In the genomic region with DNA sequence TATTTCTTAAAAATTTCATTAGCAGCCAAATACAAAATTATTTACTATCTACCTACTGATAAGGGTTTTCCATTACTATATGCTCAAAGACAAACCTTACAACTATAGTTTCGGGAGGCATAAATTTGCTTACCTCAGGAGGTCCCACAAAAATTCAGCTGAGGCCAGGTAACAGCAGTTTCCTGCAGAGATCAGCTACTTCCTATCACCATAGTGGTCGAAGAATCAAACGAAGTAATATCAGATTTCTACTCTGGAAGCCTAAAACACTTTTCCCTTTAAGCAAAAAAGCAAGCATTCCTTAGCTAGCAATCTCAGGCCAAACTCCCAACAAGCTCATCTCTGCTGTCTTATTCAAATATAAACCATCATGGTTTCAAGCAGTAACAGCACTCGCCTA, we compare ENCODE assay signal across 8 cellular contexts. TPM values are rescaled to one million over a fixed set of nuclear protein-coding genes. Genes with fewer than 3 reads are reported as not detected.
DNase-seq lines count a peak whose midpoint lies in the region; ATAC-seq and TF ChIP-seq lines count a peak whose summit lies in the region.

No MANE protein-coding gene starts in this region.

- TF ChIP-seq CTCF in DOHH2 (IDR thresholded peaks at IDR 0.05; ENCODE audit: low read depth, low read length, poor library complexity, severe bottlenecking) (no peak), endodermal cell (conservative IDR thresholded peaks at IDR 0.05) (no peak), osteoblast (IDR thresholded peaks at IDR 0.05; ENCODE audit: extremely low read depth, low read depth, low read length) (no peak)

- H3K27me3 ChIP-seq in DOHH2 (ENCODE audit: control insufficient read depth, low read length) (no peaks in the 10 kb centered on the region), endodermal cell (ENCODE audit: control insufficient read depth, insufficient read depth, low read length, poor library complexity, severe bottlenecking) (no peaks in the 10 kb centered on the region), osteoblast (ENCODE audit: insufficient read depth, low read length) (no peaks in the 10 kb centered on the region)

- H3K27me3 Mint-ChIP-seq in endodermal cell (ENCODE audit: insufficient read depth): no peaks in the 10 kb centered on the region

- H3K36me3 Mint-ChIP-seq in endodermal cell (ENCODE audit: low read depth): peaks cover 24% of the 10 kb centered on the region

- peak overlapping the region; percentile 71 for H3K27ac Mint-ChIP-seq in endodermal cell

- H2AFZ ChIP-seq in osteoblast (ENCODE audit: low read length): no peak overlapping the region

- H3K36me3 ChIP-seq in DOHH2 (ENCODE audit: control insufficient read depth, low read length) (peaks cover 68% of the 10 kb centered on the region), endodermal cell (ENCODE audit: control insufficient read depth, insufficient read depth, low read length) (peaks cover 23% of the 10 kb centered on the region), osteoblast (ENCODE audit: insufficient read depth, low read length) (no peaks in the 10 kb centered on the region)

- peak overlapping the region; percentile 87 for H3K4me3 ChIP-seq in DOHH2 (ENCODE audit: low read length)
- H3K4me3 ChIP-seq in endodermal cell (ENCODE audit: low read length): peak overlapping the region; percentile 96
- peak overlapping the region; percentile 98 for H3K4me3 ChIP-seq in osteoblast (ENCODE audit: insufficient read depth, low read length)

- 29 to 54% methylated on average over 4 of the region's 4 CpGs for WGBS in endodermal cell (ENCODE audit: insufficient coverage in 1 of 2, insufficient read length in 1 of 2), 2 experiments

- H3K4me1 ChIP-seq in DOHH2 (ENCODE audit: control insufficient read depth, low read length) (peaks cover 45% of the 10 kb centered on the region), endodermal cell (ENCODE audit: control insufficient read depth, insufficient read depth, low read length) (peaks cover 3% of the 10 kb centered on the region), osteoblast (ENCODE audit: insufficient read depth, low read length) (peaks cover 33% of the 10 kb centered on the region)

- H3K4me3 Mint-ChIP-seq in endodermal cell: peak overlapping the region; percentile 99

- peak overlapping the region; percentile 87 for H3K9ac ChIP-seq in endodermal cell (ENCODE audit: extremely low read depth, low read length, poor library complexity, severe bottlenecking)

- H3K27ac ChIP-seq in DOHH2 (ENCODE audit: low read depth, low read length): peak overlapping the region; percentile 1; the same call in 1 of the 2 replicates
- no peak overlapping the region for H3K27ac ChIP-seq in endodermal cell (ENCODE audit: low read depth, low read length)
- peak overlapping the region; percentile 52 for H3K27ac ChIP-seq in osteoblast (ENCODE audit: low read depth, low read length)

- no peaks in the 10 kb centered on the region for H3K9me2 ChIP-seq in DOHH2 (replicated peaks; ENCODE audit: control insufficient read depth, low read length)

- H4K20me1 ChIP-seq in DOHH2 (ENCODE audit: control insufficient read depth, insufficient read depth, low read depth, low read length): peaks cover 41% of the 10 kb centered on the region
- peaks cover 18% of the 10 kb centered on the region for H4K20me1 ChIP-seq in osteoblast (ENCODE audit: insufficient read depth, low read length)

- H3K4me2 ChIP-seq in DOHH2 (ENCODE audit: low read length) (peak overlapping the region; percentile 77), osteoblast (ENCODE audit: insufficient read depth, low read length) (peak overlapping the region; percentile 82)

- no peaks in the 10 kb centered on the region for H3K9me3 Mint-ChIP-seq in endodermal cell

- DNase-seq in OCI-M1 (lab: John Stamatoyannopoulos, UW) (peak; percentile 18), endodermal cell (no peak), osteoblast (ENCODE audit: insufficient read length, low spot score, missing footprints) (no peak), GF-D8 (lab: John Stamatoyannopoulos, UW) (no peak)
- DNase-seq in activated CD4-positive, CD25-positive, alpha-beta regulatory T cell treated with anti-CD3 and anti-CD28 coated beads, Interleukin-2, amount 50 U/mL, for 72 hours: no peak

- H3F3A ChIP-seq in DOHH2 (ENCODE audit: control insufficient read depth, insufficient read depth): 0 out of 2 replicates have a peak, but pooled peaks cover under 1% of the 10 kb centered on the region

- H3K4me1 Mint-ChIP-seq in endodermal cell: peaks cover 27% of the 10 kb centered on the region

- H3K9me3 ChIP-seq in DOHH2 (ENCODE audit: control insufficient read depth, insufficient read depth, low read length) (no peaks in the 10 kb centered on the region), endodermal cell (ENCODE audit: control insufficient read depth, low read length) (no peaks in the 10 kb centered on the region), osteoblast (ENCODE audit: low read depth, low read length) (no peaks in the 10 kb centered on the region)

- ATAC-seq in GM18873 (IDR thresholded peaks at IDR 0.05; ENCODE audit: low FRiP score, unreplicated experiment) (no peak), HG02870 (IDR thresholded peaks at IDR 0.05; ENCODE audit: unreplicated experiment) (no peak)

- H3K79me2 ChIP-seq in DOHH2 (ENCODE audit: control insufficient read depth, low read length): peaks cover 84% of the 10 kb centered on the region
- H3K79me2 ChIP-seq in osteoblast (ENCODE audit: insufficient read depth, low read length): peaks cover 78% of the 10 kb centered on the region

RNA-seq across cellular contexts. Expression of gene NAP1L4, which starts 3.1 kb away (rescaled TPM):
- total RNA-seq in endodermal cell: 100 to 1,000 TPM; 198 to 206 TPM
- 171 TPM for polyA plus RNA-seq in endodermal cell (2013, experiment 1 of 2)
- 165 TPM for polyA plus RNA-seq in endodermal cell (2013, experiment 2 of 2)
- 72.0 and 87.8 TPM in 2 replicates for total RNA-seq in osteoblast

RNA-seq across cellular contexts. Expression of gene PHLDA2, which starts 59.8 kb away (rescaled TPM):
- total RNA-seq in endodermal cell (1 to 10 TPM; 3.0 to 5.1 TPM), osteoblast (2.5 and 3.8 TPM in 2 replicates)
- 4.5 TPM for polyA plus RNA-seq in endodermal cell (2013, experiment 1 of 2)
- 5.4 TPM for polyA plus RNA-seq in endodermal cell (2013, experiment 2 of 2)
